ENCODE assay signal across 22 cellular contexts in the genomic region with DNA sequence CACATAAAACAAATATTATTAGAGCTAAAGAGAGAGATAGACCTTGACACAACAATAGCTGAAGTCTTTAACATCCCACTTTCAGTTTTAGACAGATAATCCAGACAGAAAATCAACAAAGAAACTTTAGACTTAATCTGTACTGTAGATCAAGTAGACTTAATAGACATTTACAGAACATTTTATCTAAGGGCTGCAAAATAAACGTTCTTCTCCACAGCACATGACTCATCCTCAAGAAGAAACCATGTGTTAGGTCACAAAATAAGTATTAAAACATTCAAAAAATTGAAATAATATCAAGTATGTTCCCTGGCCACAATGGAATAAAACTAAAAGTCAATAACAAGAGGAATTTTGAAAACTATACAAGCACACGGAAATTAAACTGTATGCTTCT.
"Had no signal": no experiment of that assay in that cellular context is flagged by ENCODE, and none has a peak within 500 bp of the region (broad histone marks: within the 10 kb centered on the region; RNA-seq: fewer than 3 reads in every experiment).

No MANE protein-coding gene starts in this region.

- H3K4me1 ChIP-seq: esophagus muscularis mucosa, neural progenitor cell, parathyroid adenoma, right lobe of liver, stomach, thyroid gland, vagina had no signal

- H2AFZ ChIP-seq: neural progenitor cell, parathyroid adenoma had no signal

- ATAC-seq: naive thymus-derived CD4-positive, alpha-beta T cell; right lobe of liver; stimulated activated effector memory CD8-positive, alpha-beta T cell treated with anti-CD3 and anti-CD28 coated beads, Interleukin-12 subunit alpha, Interleukin-12 subunit beta, amount 100 ng/mL, for 72 hours had no signal

- H3K9me3 ChIP-seq: right lobe of liver, thyroid gland, vagina had no signal

- H3K4me3 ChIP-seq: esophagus muscularis mucosa, neural progenitor cell, right lobe of liver, stomach, thyroid gland, vagina had no signal

- H3K9ac ChIP-seq: neural progenitor cell, parathyroid adenoma had no signal

- DNase-seq: cerebellar nuclear complex; effector CD8-positive, alpha-beta T cell; endodermal cell; hypothalamus; immature natural killer cell; mesendoderm; midbrain; naive thymus-derived CD4-positive, alpha-beta T cell; right lobe of liver; small intestine; stimulated activated CD4-positive, alpha-beta T cell treated with anti-CD3 and anti-CD28 coated beads, Interleukin-12 subunit alpha, Interleukin-12 subunit beta, amount 100 ng/mL, for 4 hours; stimulated activated CD4-positive, alpha-beta T cell treated with anti-CD3 and anti-CD28 coated beads, Interleukin-2, amount 100 ng/mL, for 24 hours; stimulated activated CD4-positive, alpha-beta T cell treated with anti-CD3 and anti-CD28 coated beads, Interleukin-4, amount 100 ng/mL, for 24 hours; stimulated activated naive CD4-positive, alpha-beta T cell treated with Interleukin-2 at 50 U/mL for 16 hours; stomach; thyroid gland; trophoblast cell had no signal

- H3K27ac ChIP-seq: esophagus muscularis mucosa, neural progenitor cell, parathyroid adenoma, right lobe of liver, stomach, thyroid gland, vagina had no signal

- H3K4me2 ChIP-seq: neural progenitor cell had no signal

- H3K27me3 ChIP-seq: esophagus muscularis mucosa, neural progenitor cell, right lobe of liver, stomach, thyroid gland, vagina had no signal

- H3K36me3 ChIP-seq: esophagus muscularis mucosa, neural progenitor cell, right lobe of liver, stomach, thyroid gland, vagina had no signal

- H3K79me2 ChIP-seq: parathyroid adenoma had no signal
